ENCODE assay signal across 20 cellular contexts in genomic region chr2:100964222-100964621, GRCh38.
"Had no signal": no experiment of that assay in that cellular context is flagged by ENCODE, and none has a peak within 500 bp of the region (broad histone marks: within the 10 kb centered on the region; RNA-seq: fewer than 3 reads in every experiment).

No MANE protein-coding gene starts in this region.

- H3K9me3 ChIP-seq: prostate gland, stomach, upper lobe of left lung had no signal

- H3K27ac Mint-ChIP-seq: endodermal cell; mesothelial cell of epicardium; stimulated activated effector memory CD8-positive, alpha-beta T cell treated with anti-CD3 and anti-CD28 coated beads, Interleukin-12 subunit alpha, Interleukin-12 subunit beta, amount 100 ng/mL, for 72 hours had no signal

- H3K4me1 Mint-ChIP-seq: endodermal cell; neural crest cell; stimulated activated effector memory CD8-positive, alpha-beta T cell treated with anti-CD3 and anti-CD28 coated beads, Interleukin-12 subunit alpha, Interleukin-12 subunit beta, amount 100 ng/mL, for 72 hours had no signal

- DNase-seq: activated CD4-positive, alpha-beta T cell treated with anti-CD3 and anti-CD28 coated beads, Interleukin-2, amount 50 U/mL, for 4 hours; activated CD4-positive, CD25-positive, alpha-beta regulatory T cell; activated naive CD4-positive, alpha-beta T cell treated with anti-CD3 and anti-CD28 coated beads, Interleukin-2, amount 50 U/mL, for 16 hours; dorsolateral prefrontal cortex; endodermal cell; foreskin keratinocyte; hippocampal formation; islet precursor cell; small intestine; stimulated activated CD4-positive, alpha-beta T cell treated with anti-CD3 and anti-CD28 coated beads, Interleukin-4, amount 100 ng/mL, for 24 hours; stomach; T-helper 9 cell; upper lobe of left lung had no signal

- H3K4me1 ChIP-seq: prostate gland had no signal

- H3K4me3 Mint-ChIP-seq: endodermal cell; mesothelial cell of epicardium; neural crest cell; stimulated activated effector memory CD8-positive, alpha-beta T cell treated with anti-CD3 and anti-CD28 coated beads, Interleukin-12 subunit alpha, Interleukin-12 subunit beta, amount 100 ng/mL, for 72 hours had no signal

- H3K27ac ChIP-seq: epithelial cell of prostate, foreskin keratinocyte, prostate gland, stomach, upper lobe of left lung had no signal

- H3K27me3 ChIP-seq: dorsolateral prefrontal cortex, foreskin keratinocyte, stomach, upper lobe of left lung had no signal

- H3K36me3 Mint-ChIP-seq: mesothelial cell of epicardium; stimulated activated effector memory CD8-positive, alpha-beta T cell treated with anti-CD3 and anti-CD28 coated beads, Interleukin-12 subunit alpha, Interleukin-12 subunit beta, amount 100 ng/mL, for 72 hours had no signal

- H3K9me3 Mint-ChIP-seq: endodermal cell; mesothelial cell of epicardium; neural crest cell; stimulated activated effector memory CD8-positive, alpha-beta T cell treated with anti-CD3 and anti-CD28 coated beads, Interleukin-12 subunit alpha, Interleukin-12 subunit beta, amount 100 ng/mL, for 72 hours had no signal

- H3K36me3 ChIP-seq: prostate gland, upper lobe of left lung had no signal

- ATAC-seq: foreskin keratinocyte; left lobe of liver; Right ventricle myocardium inferior; stimulated activated effector memory CD8-positive, alpha-beta T cell treated with anti-CD3 and anti-CD28 coated beads, Interleukin-12 subunit alpha, Interleukin-12 subunit beta, amount 100 ng/mL, for 72 hours had no signal

- H3K4me3 ChIP-seq: dorsolateral prefrontal cortex, prostate gland, stomach, upper lobe of left lung had no signal
